18 cellular contexts compared by ENCODE assay signal in genomic region chrX:14014526-14014925, GRCh38. TPM values are rescaled to one million over a fixed set of nuclear protein-coding genes. Genes with fewer than 3 reads are reported as not detected.
DNase-seq lines count a peak whose midpoint lies in the region; ATAC-seq and TF ChIP-seq lines count a peak whose summit lies in the region.
"Had no signal": no experiment of that assay in that cellular context is flagged by ENCODE, and none has a peak within 500 bp of the region (broad histone marks: within the 10 kb centered on the region; RNA-seq: fewer than 3 reads in every experiment).

No MANE protein-coding gene starts in this region.

- no peak overlapping the region for H3K4me3 ChIP-seq in right cardiac atrium (ENCODE audit: low read length)
- H3K4me3 ChIP-seq in heart left ventricle = no peak overlapping the region
- no peak overlapping the region for H3K4me3 ChIP-seq in upper lobe of left lung
- H3K4me3 ChIP-seq: A549, MG63 had no signal

- H3K27ac Mint-ChIP-seq in activated T-helper 17 cell treated with anti-CD3 and anti-CD28 coated beads, Interleukin-2, amount 50 U/mL, for 72 hours = peak overlapping the region; percentile 8
- H3K27ac Mint-ChIP-seq in osteocyte (ENCODE audit: unreplicated experiment) = peak overlapping the region; percentile 59
- H3K27ac Mint-ChIP-seq: CD4-positive, CD25-positive, alpha-beta regulatory T cell had no signal

- H3K36me3 ChIP-seq in heart left ventricle = peaks cover 0 to 25% (median 17%) of the 10 kb centered on the region in 9 donors
- peaks cover 0 to 8% (median 2%) of the 10 kb centered on the region in 4 donors for H3K36me3 ChIP-seq in upper lobe of left lung
- H3K36me3 ChIP-seq: BE2C had no signal

- no peaks in the 10 kb centered on the region for H3K9me3 ChIP-seq in right cardiac atrium (ENCODE audit: control insufficient read depth, low read length)
- no peaks in the 10 kb centered on the region for H3K9me3 ChIP-seq in heart left ventricle
- no peaks in the 10 kb centered on the region for H3K9me3 ChIP-seq in upper lobe of left lung
- H3K9me3 ChIP-seq: A549, BE2C, MG63 had no signal

- no peak overlapping the region for H3K4me3 Mint-ChIP-seq in activated T-helper 17 cell treated with anti-CD3 and anti-CD28 coated beads, Interleukin-2, amount 50 U/mL, for 72 hours
- no peak overlapping the region for H3K4me3 Mint-ChIP-seq in osteocyte (ENCODE audit: unreplicated experiment)
- H3K4me3 Mint-ChIP-seq: CD4-positive, CD25-positive, alpha-beta regulatory T cell had no signal

- H3K9me3 Mint-ChIP-seq in activated T-helper 17 cell treated with anti-CD3 and anti-CD28 coated beads, Interleukin-2, amount 50 U/mL, for 72 hours = no peaks in the 10 kb centered on the region
- H3K9me3 Mint-ChIP-seq in osteocyte (ENCODE audit: unreplicated experiment) = no peaks in the 10 kb centered on the region
- H3K9me3 Mint-ChIP-seq: CD4-positive, CD25-positive, alpha-beta regulatory T cell had no signal

- TF ChIP-seq CTCF in heart left ventricle (IDR thresholded peaks at IDR 0.05) = no peak
- TF ChIP-seq CTCF in osteocyte (IDR thresholded peaks at IDR 0.05) = no peak
- no peak for TF ChIP-seq CTCF in upper lobe of left lung (IDR thresholded peaks at IDR 0.05)

- ATAC-seq in right cardiac atrium = no peak
- ATAC-seq in heart left ventricle = no peak
- peak; percentile 37 for ATAC-seq in activated T-helper 17 cell treated with anti-CD3 and anti-CD28 coated beads, Interleukin-2, amount 50 U/mL, for 72 hours (replicated peaks)
- no peak for ATAC-seq in upper lobe of left lung (ENCODE audit: low FRiP score in 2 of 2)
- ATAC-seq in GM19397 (IDR thresholded peaks at IDR 0.05; ENCODE audit: unreplicated experiment) = no peak
- ATAC-seq: A549, Panc1 had no signal

- peaks cover 57% of the 10 kb centered on the region for H3K36me3 Mint-ChIP-seq in activated T-helper 17 cell treated with anti-CD3 and anti-CD28 coated beads, Interleukin-2, amount 50 U/mL, for 72 hours (ENCODE audit: low read depth)
- no peaks in the 10 kb centered on the region for H3K36me3 Mint-ChIP-seq in osteocyte (ENCODE audit: unreplicated experiment)

- TF ChIP-seq EP300 in upper lobe of left lung (IDR thresholded peaks at IDR 0.05) = no peak

- no peaks in the 10 kb centered on the region for H3K4me1 Mint-ChIP-seq in activated T-helper 17 cell treated with anti-CD3 and anti-CD28 coated beads, Interleukin-2, amount 50 U/mL, for 72 hours
- peaks cover 24% of the 10 kb centered on the region for H3K4me1 Mint-ChIP-seq in osteocyte (ENCODE audit: unreplicated experiment)

- intact Hi-C loops in right cardiac atrium (cut with DNase I) = no loop called here
- intact Hi-C loops in heart left ventricle (cut with DNase I) = no loop called here

- H3K27ac ChIP-seq in right cardiac atrium (ENCODE audit: low read length) = peak overlapping the region; percentile 13
- no peak overlapping the region for H3K27ac ChIP-seq in heart left ventricle
- peak overlapping the region in 1 of 4 donors; percentile 24 for H3K27ac ChIP-seq in upper lobe of left lung
- H3K27ac ChIP-seq: A549 had no signal

- TF ChIP-seq POLR2A in heart left ventricle (IDR thresholded peaks at IDR 0.05) (no peak), upper lobe of left lung (IDR thresholded peaks at IDR 0.05) (no peak)

- no peak for DNase-seq in right cardiac atrium
- DNase-seq in heart left ventricle = no peak
- no peak for DNase-seq in osteocyte (ENCODE audit: extremely low spot score, unreplicated experiment)
- no peak for DNase-seq in upper lobe of left lung
- no peak for DNase-seq in NCI-H146 treated with DMSO at 0.1 percent for 48 hours (lab: John Stamatoyannopoulos, UW; ENCODE audit: unreplicated experiment)
- no peak for DNase-seq in OCI-M2 (lab: John Stamatoyannopoulos, UW; ENCODE audit: unreplicated experiment)
- DNase-seq: BE2C; CD4-positive, CD25-positive, alpha-beta regulatory T cell; DMS79; MG63; NCI-H1436; NCI-H1930; NCI-H2227 treated with DMSO at 0.1 percent for 48 hours; NCI-H510A had no signal

- H3K27me3 Mint-ChIP-seq in activated T-helper 17 cell treated with anti-CD3 and anti-CD28 coated beads, Interleukin-2, amount 50 U/mL, for 72 hours = no peaks in the 10 kb centered on the region
- H3K27me3 Mint-ChIP-seq in osteocyte (ENCODE audit: unreplicated experiment) = no peaks in the 10 kb centered on the region
- H3K27me3 Mint-ChIP-seq: CD4-positive, CD25-positive, alpha-beta regulatory T cell had no signal

- H3K27me3 ChIP-seq in right cardiac atrium (ENCODE audit: control insufficient read depth, insufficient read depth) (no peaks in the 10 kb centered on the region), heart left ventricle (no peaks in the 10 kb centered on the region), upper lobe of left lung (no peaks in the 10 kb centered on the region)
- H3K27me3 ChIP-seq: BE2C, MG63 had no signal

- no peaks in the 10 kb centered on the region for H3K4me1 ChIP-seq in right cardiac atrium (ENCODE audit: control insufficient read depth, insufficient read depth, low read length)
- no peaks in the 10 kb centered on the region for H3K4me1 ChIP-seq in heart left ventricle
- H3K4me1 ChIP-seq in upper lobe of left lung = no peaks in the 10 kb centered on the region
- H3K4me1 ChIP-seq: A549, BE2C had no signal

- 91% methylated on average over 4 of the region's 4 CpGs for WGBS in right cardiac atrium
- 88 to 93% (median 90%) methylated on average over 4 of the region's 4 CpGs for WGBS in heart left ventricle, 4 donors
- 83 to 97% methylated on average over 3 to 4 of the region's 4 CpGs for WGBS in upper lobe of left lung, 2 donors

RNA-seq across cellular contexts. Expression of gene GEMIN8, which starts 15.2 kb away (rescaled TPM):
- total RNA-seq in right cardiac atrium (1 to 10 TPM; 8.0 to 9.6 (median 8.9) TPM), heart left ventricle (10 to 100 TPM; 10.3 to 16.3 (median 13.5) TPM), osteocyte (20.0 and 22.9 TPM in 2 replicates), upper lobe of left lung (10 to 100 TPM; 12.5 to 52.4 (median 26.3) TPM)
- polyA plus RNA-seq in right cardiac atrium (11.1 TPM), heart left ventricle (10 to 100 TPM; 11.9 to 14.3 TPM)
- total RNA-seq in activated T-helper 17 cell treated with anti-CD3 and anti-CD28 coated beads, Interleukin-2, amount 50 U/mL, for 72 hours = 10 to 100 TPM; 11.3 to 13.0 TPM
